Comparison of ENCODE assay signal across 1 cellular context in the genomic region with DNA sequence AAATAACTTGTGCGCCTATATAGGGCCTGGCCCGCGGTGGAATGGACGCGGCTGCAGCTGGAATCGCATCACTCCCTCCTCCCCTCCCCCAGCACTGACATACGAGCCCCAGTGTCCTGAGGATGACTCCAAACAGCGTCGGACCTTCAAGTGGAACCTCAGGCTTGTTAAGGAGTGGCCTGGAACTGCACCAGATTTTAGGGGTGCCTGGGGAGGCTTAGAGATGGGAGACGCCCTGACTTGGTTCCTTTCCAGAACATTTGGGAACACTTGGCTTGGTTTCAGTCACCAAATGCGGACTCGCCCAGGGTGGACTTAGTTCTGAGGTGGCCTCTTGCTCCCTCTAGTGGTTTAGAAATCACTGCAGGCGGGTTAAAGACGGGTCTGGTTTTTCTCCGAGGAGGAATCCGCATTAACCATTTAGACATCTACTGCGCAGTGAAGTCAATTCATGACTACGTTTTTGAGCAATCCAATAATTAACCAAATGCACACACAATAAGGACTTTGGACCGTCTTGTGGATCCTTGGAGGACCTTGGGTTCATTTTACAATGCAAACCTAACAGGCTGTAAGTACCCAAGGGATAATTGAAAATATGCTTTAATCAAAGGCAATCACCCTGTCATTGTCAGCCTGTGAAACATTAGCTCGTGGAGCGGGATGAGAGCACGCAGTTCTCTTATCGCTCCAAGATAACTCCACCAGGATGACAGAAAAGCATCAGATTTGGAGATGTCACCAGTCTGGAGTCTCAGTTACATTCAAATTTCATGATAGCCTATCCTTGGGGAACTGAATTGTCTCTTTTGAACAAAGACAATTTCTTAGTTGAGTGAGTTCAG.
TF ChIP-seq lines count a peak whose summit lies in the region.

No MANE protein-coding gene starts in this region.

TF ChIP-seq in endothelial cell of umbilical vein, 7 proteins besides CTCF, POLR2A, EP300 and RAD21:
- no peak for TF ChIP-seq EZH2 (IDR thresholded peaks at IDR 0.05; ENCODE audit: borderline replicate concordance, low read depth, low read length, severe bottlenecking)
- TF ChIP-seq GATA2 (IDR thresholded peaks at IDR 0.05; ENCODE audit: insufficient read depth, insufficient read length, low read depth, low read length) = no peak
- TF ChIP-seq, protein P1, sequence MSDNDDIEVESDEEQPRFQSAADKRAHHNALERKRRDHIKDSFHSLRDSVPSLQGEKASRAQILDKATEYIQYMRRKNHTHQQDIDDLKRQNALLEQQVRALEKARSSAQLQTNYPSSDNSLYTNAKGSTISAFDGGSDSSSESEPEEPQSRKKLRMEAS (IDR thresholded peaks at IDR 0.05; ENCODE audit: insufficient read depth, insufficient read length) = no peak
- no peak for TF ChIP-seq FOS (IDR thresholded peaks at IDR 0.05; ENCODE audit: borderline replicate concordance, insufficient read depth, low read length)
- no peak for TF ChIP-seq POLR2AphosphoS5 (IDR thresholded peaks at IDR 0.05; ENCODE audit: insufficient read depth, low read depth, low read length)
- TF ChIP-seq MYC (IDR thresholded peaks at IDR 0.05; ENCODE audit: low read depth, low read length) = no peak
- no peak for TF ChIP-seq JUN (IDR thresholded peaks at IDR 0.05; ENCODE audit: borderline replicate concordance, insufficient read depth, insufficient read length, low read depth)
